ENCODE assay signal across 1 cellular context in genomic region chr6:109690740-109691687, GRCh38.
A peak's percentile ranks its signal among the peaks of the same experiment; 100 is the strongest.
TF ChIP-seq lines count a peak whose summit lies in the region.

AK9 (minus strand) TSS chr6:109691202; CDS start chr6:109675745, 15,457 bp downstream.
FIG4 (plus strand) TSS chr6:109691296; CDS start chr6:109691436, 140 bp downstream.

TF ChIP-seq in HEK293, 187 proteins besides CTCF, POLR2A, EP300 and RAD21 (continued from another document):
- TF ChIP-seq ZNF645 (tag by site-specific recombination; IDR thresholded peaks at IDR 0.05): no peak
- TF ChIP-seq KLF1 (tag by site-specific recombination; IDR thresholded peaks at IDR 0.05): peak; percentile 29; the same call in 1 of the 2 replicates
